In genomic region chr17:80360396-80360795, GRCh38 we compare ENCODE assay signal across 22 cellular contexts. TPM values are rescaled to one million over a fixed set of nuclear protein-coding genes. Genes with fewer than 3 reads are reported as not detected.
DNase-seq lines count a peak whose midpoint lies in the region; ATAC-seq and TF ChIP-seq lines count a peak whose summit lies in the region.
"Had no signal": no experiment of that assay in that cellular context is flagged by ENCODE, and none has a peak within 500 bp of the region (broad histone marks: within the 10 kb centered on the region; RNA-seq: fewer than 3 reads in every experiment).

No MANE protein-coding gene starts in this region.

- no peak for TF ChIP-seq EP300 in esophagus muscularis mucosa (IDR thresholded peaks at IDR 0.05)

- intact Hi-C loops in PC-3 (cut with micrococcal nuclease) (no loop called here), spleen (cut with DNase I; ENCODE audit: low total_unique reads) (no loop called here), esophagus muscularis mucosa (cut with DNase I) (no loop called here)

- H3K4me1 Mint-ChIP-seq in chondrocyte (ENCODE audit: low read depth): no peaks in the 10 kb centered on the region
- H3K4me1 Mint-ChIP-seq: GM23338, H9 had no signal

- H3K36me3 ChIP-seq in PC-3 (ENCODE audit: low read depth, low read length) (peaks cover 57% of the 10 kb centered on the region), spleen (peaks cover 19 to 99% (median 97%) of the 10 kb centered on the region in 6 donors), esophagus muscularis mucosa (peaks cover 81 to 98% (median 96%) of the 10 kb centered on the region in 4 donors)

- H3K9ac ChIP-seq in PC-3 (ENCODE audit: low read length): no peak overlapping the region
- H3K9ac ChIP-seq: BLaER1 had no signal

- H2AFZ ChIP-seq in PC-3 (ENCODE audit: low read length): no peak overlapping the region
- H2AFZ ChIP-seq: GM23338 had no signal

- no peaks in the 10 kb centered on the region for H3K27me3 ChIP-seq in PC-3 (ENCODE audit: low read length)
- H3K27me3 ChIP-seq in spleen (replicated peaks in 1 of 7): no peaks in the 10 kb centered on the region
- H3K27me3 ChIP-seq in esophagus muscularis mucosa: no peaks in the 10 kb centered on the region
- H3K27me3 ChIP-seq: BLaER1, SJCRH30 had no signal

- H3K4me3 ChIP-seq in PC-3 (ENCODE audit: low read length): no peak overlapping the region
- H3K4me3 ChIP-seq in spleen: no peak overlapping the region
- no peak overlapping the region for H3K4me3 ChIP-seq in esophagus muscularis mucosa
- H3K4me3 ChIP-seq: BLaER1, GM23338, K562, SJCRH30 had no signal

- ATAC-seq in PC-3 (no peak), HG02798 (IDR thresholded peaks at IDR 0.05; ENCODE audit: poor library complexity, unreplicated experiment) (no peak)
- ATAC-seq: GM23338, HepG2, K562 had no signal

- no peaks in the 10 kb centered on the region for H4K20me1 ChIP-seq in PC-3 (ENCODE audit: low read length)

- no peak overlapping the region for H3K27ac ChIP-seq in PC-3 (ENCODE audit: low read length)
- H3K27ac ChIP-seq in spleen: no peak overlapping the region
- no peak overlapping the region for H3K27ac ChIP-seq in esophagus muscularis mucosa (replicated peaks in 1 of 4)
- H3K27ac ChIP-seq: BLaER1, SJCRH30 had no signal

- no peak for TF ChIP-seq POLR2A in spleen (IDR thresholded peaks at IDR 0.05)
- no peak for TF ChIP-seq POLR2A in esophagus muscularis mucosa (IDR thresholded peaks at IDR 0.05; ENCODE audit: low read depth)

- WGBS in spleen, 5 donors: 94 to 97% (median 96%) methylated on average over 13 of the region's 13 CpGs
- 95% methylated on average over 13 of the region's 13 CpGs for WGBS in esophagus muscularis mucosa

- H3K9me3 ChIP-seq in PC-3 (ENCODE audit: low read length) (no peaks in the 10 kb centered on the region), spleen (peaks cover 0 to 9% (median 0%) of the 10 kb centered on the region in 8 donors), esophagus muscularis mucosa (no peaks in the 10 kb centered on the region)
- H3K9me3 ChIP-seq: SJCRH30 had no signal

- peaks cover 59% of the 10 kb centered on the region for H3K36me3 Mint-ChIP-seq in chondrocyte (ENCODE audit: low read depth)

- H3K27ac Mint-ChIP-seq in chondrocyte (ENCODE audit: unreplicated experiment): no peak overlapping the region
- H3K27ac Mint-ChIP-seq: CD4-positive, CD25-positive, alpha-beta regulatory T cell; GM23338 had no signal

- H3K27me3 Mint-ChIP-seq in chondrocyte (ENCODE audit: low read depth): no peaks in the 10 kb centered on the region
- H3K27me3 Mint-ChIP-seq: CD4-positive, CD25-positive, alpha-beta regulatory T cell had no signal

- peak; percentile 57 for DNase-seq in activated effector memory CD4-positive, alpha-beta T cell treated with anti-CD3 and anti-CD28 coated beads, Interleukin-2, amount 50 U/mL, for 16 hours
- DNase-seq in activated effector memory CD4-positive, alpha-beta T cell treated with Interleukin-2 at 50 U/mL for 16 hours: no peak
- no peak for DNase-seq in PC-3
- peak; percentile 49 for DNase-seq in chondrocyte (ENCODE audit: low spot score)
- peak; percentile 4 for DNase-seq in spleen
- no peak for DNase-seq in esophagus muscularis mucosa (ENCODE audit: extremely low spot score)
- no peak for DNase-seq in COLO668 (lab: John Stamatoyannopoulos, UW; ENCODE audit: unreplicated experiment)
- DNase-seq: CD4-positive, CD25-positive, alpha-beta regulatory T cell; H9; Kasumi-1; NCI-H1105; NCI-H1436 treated with DMSO at 0.1 percent for 48 hours; NCI-H187 treated with DMSO at 0.1 percent for 48 hours; NCI-H2107; NCI-H524 treated with DMSO at 0.1 percent for 48 hours; NCI-H774; SJCRH30 had no signal

- H3K4me1 ChIP-seq in PC-3 (ENCODE audit: insufficient read depth, low read length) (no peaks in the 10 kb centered on the region), spleen (peaks cover 0 to 16% (median 3%) of the 10 kb centered on the region in 6 donors), esophagus muscularis mucosa (peaks cover 0 to 13% (median 8%) of the 10 kb centered on the region in 4 donors)
- H3K4me1 ChIP-seq: SJCRH30 had no signal

- no peaks in the 10 kb centered on the region for H3F3A ChIP-seq in PC-3 (ENCODE audit: low read length, unreplicated experiment)

- POLR2A ChIA-PET in PC-3 (lab: Charles Lee; ENCODE audit: unreplicated experiment): no interaction called here

- no peak overlapping the region for H3K4me3 Mint-ChIP-seq in chondrocyte (ENCODE audit: unreplicated experiment)
- H3K4me3 Mint-ChIP-seq: GM23338, H9 had no signal

- CTCF ChIA-PET in PC-3 (lab: Charles Lee): no interaction called here

- no peaks in the 10 kb centered on the region for H3K9me2 ChIP-seq in PC-3 (replicated peaks; ENCODE audit: low read length)

- H3K79me2 ChIP-seq in PC-3 (ENCODE audit: low read length): no peaks in the 10 kb centered on the region

- BruUV-seq in PC-3 (replicated peaks; lab: Mats Ljungman, UMichigan): TSS peak; percentile 7

- H3K9me3 Mint-ChIP-seq in chondrocyte (ENCODE audit: low read depth): no peaks in the 10 kb centered on the region
- H3K9me3 Mint-ChIP-seq: CD4-positive, CD25-positive, alpha-beta regulatory T cell; H9 had no signal

- H3K4me2 ChIP-seq in PC-3 (ENCODE audit: low read length): no peak overlapping the region
- H3K4me2 ChIP-seq: BLaER1, GM23338 had no signal

- TF ChIP-seq CTCF in PC-3 (conservative IDR thresholded peaks at IDR 0.05; ENCODE audit: low read depth, low read length) (no peak), chondrocyte (IDR thresholded peaks at IDR 0.05) (no peak), spleen (IDR thresholded peaks at IDR 0.05 in 8 of 11, conservative IDR thresholded peaks at IDR 0.05 in 3 of 11) (no peak), esophagus muscularis mucosa (IDR thresholded peaks at IDR 0.05) (no peak)

RNA-seq across cellular contexts. Expression of gene ENDOV, which starts 54.6 kb away (rescaled TPM):
- 57.9 and 59.3 TPM in 2 replicates for total RNA-seq in PC-3 (2014; rRNA removed)
- 22.8 to 32.5 TPM (median 27.0 TPM) in 3 replicates for total RNA-seq in chondrocyte
- total RNA-seq in spleen: 10 to 100 TPM; 20.3 to 47.4 (median 29.0) TPM
- polyA plus RNA-seq in spleen: 10 to 100 TPM in 2 of 3 donors, 1 to 10 TPM in 1; 9.7 to 22.2 (median 18.9) TPM
- 10 to 100 TPM in 3 of 4 donors, 1 to 10 TPM in 1; 9.1 to 14.7 (median 13.0) TPM for total RNA-seq in esophagus muscularis mucosa

Comparison
In these comparisons a context has a peak if more than half of its experiments do, and no peak if none do; other contexts are left out.
1. DNase-seq: peak in activated effector memory CD4-positive, alpha-beta T cell treated with anti-CD3 and anti-CD28 coated beads, Interleukin-2, amount 50 U/mL, for 16 hours (single experiment), chondrocyte (single experiment) and spleen (single experiment); none in activated effector memory CD4-positive, alpha-beta T cell treated with Interleukin-2 at 50 U/mL for 16 hours (single experiment), PC-3 (single experiment), esophagus muscularis mucosa (single experiment) and COLO668 (single experiment).